8 cellular contexts compared by ENCODE assay signal in genomic region chr2:70978388-70979357, GRCh38. TPM values are rescaled to one million over a fixed set of nuclear protein-coding genes. Genes with fewer than 3 reads are reported as not detected.
DNase-seq lines count a peak whose midpoint lies in the region; ATAC-seq, FAIRE-seq and TF ChIP-seq lines count a peak whose summit lies in the region.

ANKRD53 (plus strand) TSS chr2:70978630; CDS start chr2:70978646, 16 bp downstream.

- H3K36me3 ChIP-seq in PC-3 (ENCODE audit: low read depth, low read length) (no peaks in the 10 kb centered on the region), lung (ENCODE audit: control insufficient read depth in 2 of 2, insufficient read depth in 2 of 2, low read length in 2 of 2) (peaks cover 0 to 2% of the 10 kb centered on the region in 2 donors), tibial nerve (peaks cover 0 to 18% (median 0%) of the 10 kb centered on the region in 3 donors)

- H3K27ac ChIP-seq in PC-3 (ENCODE audit: low read length) (no peak within 1 kb of the TSS), dorsolateral prefrontal cortex (peak within 1 kb of the TSS in 41 of 59 donors; percentile 21 to 93 (median 76)), lung (ENCODE audit: low read depth in 1 of 2, low read length in 1 of 2) (peak within 1 kb of the TSS in 1 of 2 donors; percentile 78), tibial nerve (peak within 1 kb of the TSS; percentile 82 to 90 (median 88))

- no peaks in the 10 kb centered on the region for H4K20me1 ChIP-seq in PC-3 (ENCODE audit: low read length)

- H3K79me2 ChIP-seq in PC-3 (ENCODE audit: low read length), result no peaks in the 10 kb centered on the region

- TF ChIP-seq EP300 in tibial nerve (IDR thresholded peaks at IDR 0.05), result no peak

- H3K4me2 ChIP-seq in PC-3 (ENCODE audit: low read length), result peak within 1 kb of the TSS; percentile 85

- no peak within 1 kb of the TSS for H3K9ac ChIP-seq in PC-3 (ENCODE audit: low read length)

- CTCF ChIA-PET in PC-3 (lab: Charles Lee), result interaction anchor here (0.9 to 1.0 kb wide), 2 partner anchors 30 to 107 kb away, joined by 3 to 4 read pairs; no protein-coding TSS in a partner anchor

- H3K4me3 ChIP-seq in PC-3 (ENCODE audit: low read length) (peak within 1 kb of the TSS; percentile 70), dorsolateral prefrontal cortex (peak within 1 kb of the TSS in 58 of 59 donors; percentile 32 to 83 (median 64)), lung (peak within 1 kb of the TSS; percentile 55), tibial nerve (peak within 1 kb of the TSS; percentile 48 to 83 (median 54))

- H3K4me1 ChIP-seq in PC-3 (ENCODE audit: insufficient read depth, low read length), result peaks cover 16% of the 10 kb centered on the region
- H3K4me1 ChIP-seq in lung (ENCODE audit: control insufficient read depth in 2 of 2, insufficient read depth in 2 of 2, low read length in 2 of 2), result peaks cover 4 to 6% of the 10 kb centered on the region in 2 donors
- peaks cover 0 to 27% (median 11%) of the 10 kb centered on the region in 4 donors for H3K4me1 ChIP-seq in tibial nerve

- TF ChIP-seq CTCF in PC-3 (conservative IDR thresholded peaks at IDR 0.05; ENCODE audit: low read depth, low read length) (no peak), dorsolateral prefrontal cortex (IDR thresholded peaks at IDR 0.05 in 54 of 56, conservative IDR thresholded peaks at IDR 0.05 in 2 of 56; ENCODE audit: low read depth in 1 of 56, partially characterized antibody in 56 of 56) (no peak), lung (IDR thresholded peaks at IDR 0.05; ENCODE audit: control extremely low read depth, extremely low read depth) (no peak), tibial nerve (IDR thresholded peaks at IDR 0.05) (no peak)

- H3K27me3 ChIP-seq in PC-3 (ENCODE audit: low read length) (no peaks in the 10 kb centered on the region), dorsolateral prefrontal cortex (no peaks in the 10 kb centered on the region), lung (ENCODE audit: control insufficient read depth, insufficient read depth) (no peaks in the 10 kb centered on the region), tibial nerve (no peaks in the 10 kb centered on the region)

- no TSS peak for BruUV-seq in PC-3 (replicated peaks; lab: Mats Ljungman, UMichigan)

- DNase-seq in activated CD4-positive, alpha-beta T cell treated with anti-CD3 and anti-CD28 coated beads for 48 hours, result peak; percentile 19
- DNase-seq in activated CD4-positive, alpha-beta T cell treated with anti-CD3 and anti-CD28 coated beads, Interleukin-2, amount 50 U/mL, for 4 hours, result no peak
- DNase-seq in PC-3 (no peak), dorsolateral prefrontal cortex (peak in 2 of 10 donors; percentile 18 to 34), lung (ENCODE audit: low spot score) (peak; percentile 44), tibial nerve (ENCODE audit: low spot score in 2 of 2) (peak in 1 of 2 donors; percentile 18), frontal cortex (ENCODE audit: low spot score in 2 of 2) (no peak)

- no peaks in the 10 kb centered on the region for H3K9me3 ChIP-seq in PC-3 (ENCODE audit: low read length)
- no peaks in the 10 kb centered on the region for H3K9me3 ChIP-seq in lung (ENCODE audit: control insufficient read depth in 2 of 2, insufficient read depth in 1 of 2, low read length in 1 of 2)
- no peaks in the 10 kb centered on the region for H3K9me3 ChIP-seq in tibial nerve

- 5 to 10% methylated on average over 61 to 82 of the region's 82 CpGs for WGBS in lung, 2 donors
- 4 to 7% methylated on average over 9 to 60 of the region's 82 CpGs for WGBS in tibial nerve, 2 donors

- TF ChIP-seq POLR2A in tibial nerve (IDR thresholded peaks at IDR 0.05), result no peak

- intact Hi-C loops in PC-3 (cut with micrococcal nuclease), result no loop called here
- intact Hi-C loops in dorsolateral prefrontal cortex (cut with DNase I), result no loop called here

- H2AFZ ChIP-seq in PC-3 (ENCODE audit: low read length), result peak within 1 kb of the TSS; percentile 84; the same call in 1 of the 2 replicates

- POLR2A ChIA-PET in PC-3 (lab: Charles Lee; ENCODE audit: unreplicated experiment), result no interaction called here

- FAIRE-seq in frontal cortex (lab: Jason Lieb, UNC), result no peak

- H3F3A ChIP-seq in PC-3 (ENCODE audit: low read length, unreplicated experiment), result no peaks in the 10 kb centered on the region

- no peak for ATAC-seq in PC-3
- ATAC-seq in lung (ENCODE audit: insufficient read depth, low FRiP score), result peak; percentile 56
- no peak for ATAC-seq in HG03439 (IDR thresholded peaks at IDR 0.05; ENCODE audit: unreplicated experiment)

- no peaks in the 10 kb centered on the region for H3K9me2 ChIP-seq in PC-3 (replicated peaks; ENCODE audit: low read length)

RNA-seq across cellular contexts. Expression of gene ANKRD53, which starts in this region (rescaled TPM):
- total RNA-seq in PC-3 (2014; rRNA removed), result not detected in 2 replicates
- total RNA-seq in dorsolateral prefrontal cortex, result 1 to 10 TPM in 28 of 120 experiments, under 1 TPM in 41, not detected in 51; 0.25 to 3.2 (median 0.91) TPM
- total RNA-seq in lung, result 1 to 10 TPM in 1 of 2 donors, under 1 TPM in 1; 0.82 to 2.5 TPM
- under 1 TPM; 0.63 to 0.69 TPM for polyA plus RNA-seq in lung
- total RNA-seq in tibial nerve, result 1 to 10 TPM; 1.3 to 9.0 (median 2.7) TPM
- 1.2 TPM for total RNA-seq in frontal cortex

Comparison
In these comparisons a context has a peak if more than half of its experiments do, and no peak if none do; other contexts are left out.
1. DNase-seq: peak in activated CD4-positive, alpha-beta T cell treated with anti-CD3 and anti-CD28 coated beads for 48 hours (single experiment) and lung (single experiment); none in activated CD4-positive, alpha-beta T cell treated with anti-CD3 and anti-CD28 coated beads, Interleukin-2, amount 50 U/mL, for 4 hours (0 of 2), PC-3 (single experiment) and frontal cortex (0 of 2).
2. Peak in every context shown above with its lines, with median percentiles within 50 percentile points of each other: H3K4me3 ChIP-seq.